In the genomic region with DNA sequence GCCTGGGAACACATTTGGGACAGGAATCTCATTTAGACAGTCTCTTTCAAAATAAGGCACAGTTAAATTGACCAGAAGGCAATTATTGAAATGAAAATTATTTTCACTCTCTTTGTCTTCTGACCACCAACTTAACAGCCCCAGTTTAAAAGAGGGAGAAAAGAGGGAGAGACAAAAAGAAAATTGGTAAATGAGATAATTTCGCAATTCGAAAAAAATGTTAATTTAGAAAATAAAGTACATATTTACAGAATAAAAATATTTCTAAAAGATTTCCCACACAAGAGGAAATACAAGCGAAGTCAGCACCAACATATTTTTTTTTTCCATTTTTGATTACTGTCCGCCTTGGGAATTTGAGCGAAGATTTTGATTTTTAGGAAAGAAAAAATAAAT, we compare ENCODE assay signal across 20 cellular contexts. TPM values are rescaled to one million over a fixed set of nuclear protein-coding genes. Genes with fewer than 3 reads are reported as not detected.
DNase-seq lines count a peak whose midpoint lies in the region; ATAC-seq and TF ChIP-seq lines count a peak whose summit lies in the region.
"Had no signal": no experiment of that assay in that cellular context is flagged by ENCODE, and none has a peak within 500 bp of the region (broad histone marks: within the 10 kb centered on the region; RNA-seq: fewer than 3 reads in every experiment).

No MANE protein-coding gene starts in this region.

- peaks cover 40% of the 10 kb centered on the region for H3K27me3 Mint-ChIP-seq in IgD-negative memory B cell
- peaks cover 93% of the 10 kb centered on the region for H3K27me3 Mint-ChIP-seq in endodermal cell (ENCODE audit: insufficient read depth)
- H3K27me3 Mint-ChIP-seq in neural crest cell (ENCODE audit: low read depth): peaks cover 93% of the 10 kb centered on the region

- H3K4me1 Mint-ChIP-seq in IgD-negative memory B cell (peaks cover 20 to 33% (median 20%) of the 10 kb centered on the region in 3 donors), endodermal cell (peaks cover 27% of the 10 kb centered on the region), neural crest cell (peaks cover 54% of the 10 kb centered on the region)

- H3K27me3 ChIP-seq in DOHH2 (ENCODE audit: control insufficient read depth, low read length) (peaks cover 71% of the 10 kb centered on the region), endodermal cell (ENCODE audit: control insufficient read depth, insufficient read depth, low read length, poor library complexity, severe bottlenecking) (peaks cover 99% of the 10 kb centered on the region)

- no peak overlapping the region for H3K27ac ChIP-seq in DOHH2 (ENCODE audit: low read depth, low read length)
- no peak overlapping the region for H3K27ac ChIP-seq in endodermal cell (ENCODE audit: low read depth, low read length)
- H3K27ac ChIP-seq: coronary artery, epithelial cell of prostate, thoracic aorta had no signal

- H3K36me3 Mint-ChIP-seq in IgD-negative memory B cell: peaks cover 4% of the 10 kb centered on the region
- no peaks in the 10 kb centered on the region for H3K36me3 Mint-ChIP-seq in endodermal cell (ENCODE audit: low read depth)
- peaks cover 3% of the 10 kb centered on the region for H3K36me3 Mint-ChIP-seq in neural crest cell (ENCODE audit: low read depth)

- no peak overlapping the region for H3K4me3 ChIP-seq in DOHH2 (ENCODE audit: low read length)
- peak overlapping the region; percentile 78 for H3K4me3 ChIP-seq in endodermal cell (ENCODE audit: low read length)

- H3K36me3 ChIP-seq in DOHH2 (ENCODE audit: control insufficient read depth, low read length) (no peaks in the 10 kb centered on the region), endodermal cell (ENCODE audit: control insufficient read depth, insufficient read depth, low read length) (no peaks in the 10 kb centered on the region)
- H3K36me3 ChIP-seq: thoracic aorta had no signal

- no peaks in the 10 kb centered on the region for H3K9me2 ChIP-seq in DOHH2 (replicated peaks; ENCODE audit: control insufficient read depth, low read length)

- TF ChIP-seq CTCF in DOHH2 (IDR thresholded peaks at IDR 0.05; ENCODE audit: low read depth, low read length, poor library complexity, severe bottlenecking) (no peak), endodermal cell (conservative IDR thresholded peaks at IDR 0.05) (no peak), neural crest cell (conservative IDR thresholded peaks at IDR 0.05) (no peak)

- no peak for ATAC-seq in GM19328 (IDR thresholded peaks at IDR 0.05; ENCODE audit: unreplicated experiment)
- ATAC-seq: HCT116 had no signal

- H3K4me1 ChIP-seq in DOHH2 (ENCODE audit: control insufficient read depth, low read length): peaks cover 36% of the 10 kb centered on the region
- peaks cover 3% of the 10 kb centered on the region for H3K4me1 ChIP-seq in endodermal cell (ENCODE audit: control insufficient read depth, insufficient read depth, low read length)

- H3K27ac Mint-ChIP-seq in IgD-negative memory B cell (peak overlapping the region; percentile 84 to 99 (median 91)), endodermal cell (no peak overlapping the region), neural crest cell (ENCODE audit: unreplicated experiment) (peak overlapping the region; percentile 75)

- DNase-seq in endodermal cell: no peak
- no peak for DNase-seq in neural crest cell (ENCODE audit: low read depth, low spot score)
- DNase-seq in GM19240 (ENCODE audit: insufficient read length, low spot score): no peak
- DNase-seq in C1 segment of cervical spinal cord (lab: John Stamatoyannopoulos, UW): no peak
- DNase-seq: activated CD8-positive, alpha-beta memory T cell treated with anti-CD3 and anti-CD28 coated beads for 24 hours; activated gamma-delta T cell treated with Interleukin-2 at 50 U/mL for 16 hours; DMS153; IMR-90; NCI-H2107; stimulated activated CD4-positive, alpha-beta T cell treated with anti-CD3 and anti-CD28 coated beads, Interleukin-4, amount 100 ng/mL, for 24 hours; stimulated activated CD8-positive, alpha-beta memory T cell treated with anti-CD3 and anti-CD28 coated beads, Interleukin-4, amount 100 ng/mL, for 48 hours had no signal

- H3K4me3 Mint-ChIP-seq in IgD-negative memory B cell (peak overlapping the region in 2 of 4 donors; percentile 52 to 68), endodermal cell (peak overlapping the region; percentile 47), neural crest cell (peak overlapping the region; percentile 89)

- 0 out of 2 replicates have a peak, but pooled peaks cover 1% of the 10 kb centered on the region for H4K20me1 ChIP-seq in DOHH2 (ENCODE audit: control insufficient read depth, insufficient read depth, low read depth, low read length)

- no peak overlapping the region for H3K9ac ChIP-seq in endodermal cell (ENCODE audit: extremely low read depth, low read length, poor library complexity, severe bottlenecking)

- peaks cover 14% of the 10 kb centered on the region for H3F3A ChIP-seq in DOHH2 (ENCODE audit: control insufficient read depth, insufficient read depth)

- H3K9me3 Mint-ChIP-seq in IgD-negative memory B cell (peaks cover 0 to 20% (median 0%) of the 10 kb centered on the region in 3 donors), endodermal cell (no peaks in the 10 kb centered on the region), neural crest cell (no peaks in the 10 kb centered on the region)

- H3K79me2 ChIP-seq in DOHH2 (ENCODE audit: control insufficient read depth, low read length): no peaks in the 10 kb centered on the region

- H3K9me3 ChIP-seq in DOHH2 (ENCODE audit: control insufficient read depth, insufficient read depth, low read length) (no peaks in the 10 kb centered on the region), endodermal cell (ENCODE audit: control insufficient read depth, low read length) (no peaks in the 10 kb centered on the region)
- H3K9me3 ChIP-seq: thoracic aorta had no signal

- 5% methylated on average over 3 of the region's 5 CpGs; no CpG with 5 or more reads in 1 of the 2 experiments for WGBS in endodermal cell (ENCODE audit: insufficient coverage in 1 of 2, insufficient read length in 1 of 2), 2 experiments

- H3K4me2 ChIP-seq in DOHH2 (ENCODE audit: low read length): 0 out of 2 replicates have a peak overlapping the region, but pooled peaks have one; percentile 1

RNA-seq across cellular contexts. Expression of a gene that starts 4.8 kb away (rescaled TPM):
- not detected for polyA plus RNA-seq in IgD-negative memory B cell
- total RNA-seq in endodermal cell: not detected
- 2.8 TPM for polyA plus RNA-seq in endodermal cell (2013, experiment 1 of 2)
- 1.6 TPM for polyA plus RNA-seq in endodermal cell (2013, experiment 2 of 2)
- total RNA-seq in neural crest cell: 1.9 TPM in 2 replicates
- total RNA-seq: IMR-90, osteocyte, thoracic aorta had no signal
- polyA plus RNA-seq: BJ, IMR-90 had no signal

RNA-seq across cellular contexts. Expression of a gene that starts 56.0 kb away (rescaled TPM):
- polyA plus RNA-seq in IgD-negative memory B cell: 8.1 TPM
- total RNA-seq in endodermal cell (10 to 100 TPM; 11.4 to 13.6 TPM), neural crest cell (29.5 and 30.9 TPM in 2 replicates)
- 26.1 TPM for polyA plus RNA-seq in endodermal cell (2013, experiment 1 of 2)
- 26.7 TPM for polyA plus RNA-seq in endodermal cell (2013, experiment 2 of 2)
